In genomic region chr3:13019706-13020105, GRCh38 we compare ENCODE assay signal across 11 cellular contexts. TPM values are rescaled to one million over a fixed set of nuclear protein-coding genes. Genes with fewer than 3 reads are reported as not detected.
DNase-seq lines count a peak whose midpoint lies in the region; ATAC-seq, FAIRE-seq and TF ChIP-seq lines count a peak whose summit lies in the region.
"Had no signal": no experiment of that assay in that cellular context is flagged by ENCODE, and none has a peak within 500 bp of the region (broad histone marks: within the 10 kb centered on the region; RNA-seq: fewer than 3 reads in every experiment).

No MANE protein-coding gene starts in this region.

- no peak overlapping the region for H3K4me3 Mint-ChIP-seq in GM23338
- H3K4me3 Mint-ChIP-seq: activated naive CD8-positive, alpha-beta T cell had no signal

- TF ChIP-seq CTCF in AG04449 (IDR thresholded peaks at IDR 0.05; ENCODE audit: insufficient read depth, low read length, missing control alignments): no peak
- no peak for TF ChIP-seq CTCF in GM23338 (conservative IDR thresholded peaks at IDR 0.05; ENCODE audit: low read depth in 2 of 2)
- TF ChIP-seq CTCF in coronary artery (IDR thresholded peaks at IDR 0.05): no peak
- TF ChIP-seq CTCF in HepG2 (CRISPR knock-in tag; IDR thresholded peaks at IDR 0.05): no peak

- H4K20me1 ChIP-seq in GM23338 (replicated peaks; ENCODE audit: insufficient read depth) (no peaks in the 10 kb centered on the region), HepG2 (ENCODE audit: insufficient read depth, low read length) (no peaks in the 10 kb centered on the region)

- H3K27ac Mint-ChIP-seq in GM23338: no peak overlapping the region
- H3K27ac Mint-ChIP-seq: activated naive CD8-positive, alpha-beta T cell had no signal

- DNase-seq in AG04449 (ENCODE audit: low read depth, low spot score) (no peak), GM23338 (ENCODE audit: low spot score) (no peak), coronary artery (ENCODE audit: low spot score) (no peak), myocyte (ENCODE audit: low read depth) (peak; percentile 31), NCI-H446 (lab: John Stamatoyannopoulos, UW) (no peak), HepG2 (ENCODE audit: low spot score) (no peak), GM03348 (ENCODE audit: low spot score) (no peak)
- DNase-seq: GF-D8, PC-3 had no signal

- peaks cover 42% of the 10 kb centered on the region for H3K4me1 Mint-ChIP-seq in GM23338

- ATAC-seq in GM23338 (peak; percentile 19), GM21576 (IDR thresholded peaks at IDR 0.05; ENCODE audit: unreplicated experiment) (no peak), HepG2 (no peak)
- ATAC-seq: PC-3 had no signal

- CTCF ChIA-PET in AG04449 (lab: Yijun Ruan, JAX) (interaction anchor here (1.4 to 5.7 kb wide), 2 partner anchors 25 to 629 kb away, joined by 4 to 31 read pairs; no protein-coding TSS in a partner anchor), HepG2 (lab: Yijun Ruan, JAX; ENCODE audit: low intra/inter-chr PET ratio, low total read pairs) (no interaction called here)

- no peaks in the 10 kb centered on the region for H3K9me3 ChIP-seq in HepG2 (ENCODE audit: low read length)

- FAIRE-seq in HepG2 (lab: Jason Lieb, UNC): no peak

- H3K4me1 ChIP-seq in GM23338 (ENCODE audit: insufficient read depth) (peaks cover 17% of the 10 kb centered on the region), HepG2 (ENCODE audit: insufficient read depth, low read length) (no peaks in the 10 kb centered on the region)

- 80% methylated on average over 1 of the region's 12 CpGs for WGBS in HepG2 (ENCODE audit: low lambda C conversion rate)

- H3K9ac ChIP-seq in HepG2 (ENCODE audit: insufficient read depth, low read depth, low read length): no peak overlapping the region

- TF ChIP-seq POLR2A in HepG2 (IDR thresholded peaks at IDR 0.05; ENCODE audit: insufficient read depth in 1 of 2, low read depth in 2 of 2, low read length in 2 of 2): no peak

- H3K4me3 ChIP-seq in AG04449 (ENCODE audit: low read depth, low read length) (peak overlapping the region; percentile 42; the same call in 1 of the 2 replicates), GM23338 (no peak overlapping the region), coronary artery (peak overlapping the region; percentile 57), HepG2 (replicated peaks in 1 of 3; ENCODE audit: insufficient read depth in 1 of 3, low read depth in 2 of 3, low read length in 3 of 3) (no peak overlapping the region)

- TF ChIP-seq EP300 in HepG2 (IDR thresholded peaks at IDR 0.05; ENCODE audit: low read depth in 2 of 2, low read length in 2 of 2) (no peak), HepG2 (CRISPR knock-in tag; IDR thresholded peaks at IDR 0.05; ENCODE audit: borderline replicate concordance) (no peak)

- BruUV-seq in HepG2 (replicated peaks; lab: Mats Ljungman, UMichigan): no TSS peak

- H3K36me3 Mint-ChIP-seq in GM23338 (ENCODE audit: low read depth): no peaks in the 10 kb centered on the region; the same call in 2 of the 3 replicates

- peaks cover 18% of the 10 kb centered on the region for H3K27me3 Mint-ChIP-seq in GM23338 (ENCODE audit: insufficient read depth, low read depth, poor library complexity)
- H3K27me3 Mint-ChIP-seq: activated naive CD8-positive, alpha-beta T cell had no signal

- H3K36me3 ChIP-seq in GM23338 (ENCODE audit: insufficient read depth) (no peaks in the 10 kb centered on the region), HepG2 (replicated peaks in 1 of 2; ENCODE audit: control insufficient read depth in 1 of 2, insufficient read depth in 2 of 2, low read length in 2 of 2) (no peaks in the 10 kb centered on the region)

- no peak for TF ChIP-seq RAD21 in HepG2 (CRISPR knock-in tag; IDR thresholded peaks at IDR 0.05)

- in situ Hi-C loops in HepG2 (cut with HindIII; ENCODE audit: extremely low pct_ligation_motif_present, low pct_unique_long_range_greater_than_20kb): no loop called here

- H2AFZ ChIP-seq in GM23338: no peak overlapping the region
- H2AFZ ChIP-seq in HepG2 (ENCODE audit: low read length): no peak overlapping the region

- H3K27ac ChIP-seq in GM23338 (ENCODE audit: low read depth) (no peak overlapping the region), coronary artery (peak overlapping the region; percentile 52 to 62), HepG2 (ENCODE audit: extremely low read length, insufficient read depth, low read length) (no peak overlapping the region)

- H3K9me3 Mint-ChIP-seq in GM23338: no peaks in the 10 kb centered on the region; the same call in 2 of the 3 replicates

- H3K79me2 ChIP-seq in GM23338 (replicated peaks; ENCODE audit: insufficient read depth) (no peaks in the 10 kb centered on the region), HepG2 (ENCODE audit: insufficient read depth, low read length) (no peaks in the 10 kb centered on the region)

- H3K9me2 ChIP-seq in GM23338 (ENCODE audit: insufficient read depth): 0 out of 2 replicates have a peak, but pooled peaks cover 4% of the 10 kb centered on the region

- H3K4me2 ChIP-seq in GM23338: peak overlapping the region; percentile 51; the same call in 1 of the 2 replicates
- no peak overlapping the region for H3K4me2 ChIP-seq in HepG2 (ENCODE audit: low read depth, low read length)

- POLR2A ChIA-PET in AG04449 (lab: Yijun Ruan, JAX) (no interaction called here), HepG2 (lab: Yijun Ruan, JAX) (no interaction called here)

- intact Hi-C loops in HepG2 (cut with micrococcal nuclease; ENCODE audit: unreplicated experiment): no loop called here

- H3K27me3 ChIP-seq in GM23338 (ENCODE audit: insufficient read depth): no peaks in the 10 kb centered on the region
- no peaks in the 10 kb centered on the region for H3K27me3 ChIP-seq in HepG2 (ENCODE audit: control insufficient read depth in 1 of 2, insufficient read depth in 2 of 2, low read length in 2 of 2)

- H3F3A ChIP-seq in GM23338 (replicated peaks; ENCODE audit: low read depth): no peaks in the 10 kb centered on the region

TF ChIP-seq in GM23338, 12 proteins besides CTCF, POLR2A, EP300 and RAD21 (continues in another document):
- no peak for TF ChIP-seq ZNF331 (CRISPR knock-in tag; IDR thresholded peaks at IDR 0.05; ENCODE audit: low read depth)

TF ChIP-seq in HepG2, 621 proteins besides CTCF, POLR2A, EP300 and RAD21 (continues in another document):
- TF ChIP-seq TFDP1 (CRISPR knock-in tag; IDR thresholded peaks at IDR 0.05; ENCODE audit: borderline replicate concordance): no peak
- no peak for TF ChIP-seq E2F2 (CRISPR knock-in tag; IDR thresholded peaks at IDR 0.05; ENCODE audit: borderline replicate concordance)

RNA-seq across cellular contexts. Expression of gene IQSEC1, which starts 53.5 kb away (rescaled TPM):
- 36.2 and 51.9 TPM in 2 replicates for total RNA-seq in GM23338 (2014; rRNA removed; shearing (Covaris generic))
- polyA plus RNA-seq in GM23338 (2016; fragmentation: Nextera tagmentation; extraction: Ambion mirVana) (7.7 and 8.0 TPM in 2 replicates), HepG2 (2011; rRNA removed) (20.2 and 24.5 TPM in 2 replicates)
- total RNA-seq in myocyte (15.6 and 25.3 TPM in 2 replicates), HepG2 (2016; rRNA removed; fragmentation: Illumina TruSeq; extraction: Trizol) (17.4 and 24.2 TPM in 2 replicates)
- 20.0 TPM for polyA plus RNA-seq in myocyte (2012)
- 12.3 and 12.9 TPM in 2 replicates for total RNA-seq in HepG2 (2016; cell fraction: cytosol; rRNA removed; fragmentation: Illumina TruSeq; extraction: Trizol; ENCODE audit: low read depth)
- total RNA-seq in HepG2 (2016; cell fraction: insoluble cytoplasmic fraction; rRNA removed; fragmentation: Illumina TruSeq; extraction: Trizol): 17.6 and 20.3 TPM in 2 replicates
- 25.6 and 28.9 TPM in 2 replicates for total RNA-seq in HepG2 (2016; cell fraction: membrane; rRNA removed; fragmentation: Illumina TruSeq; extraction: Trizol)
- total RNA-seq in HepG2 (2016; cell fraction: nucleus; rRNA removed; fragmentation: Illumina TruSeq; extraction: Trizol): 26.8 and 29.4 TPM in 2 replicates
- 11.4 and 12.7 TPM in 2 replicates for polyA plus RNA-seq in HepG2 (2011; cell fraction: cytosol; rRNA removed)
- 77.1 and 100 TPM in 2 replicates for polyA plus RNA-seq in HepG2 (2011; cell fraction: nucleus; rRNA removed)
- 40.4 and 47.7 TPM in 2 replicates for polyA plus RNA-seq in HepG2 (2012)
- polyA plus RNA-seq in HepG2 (2016; cell fraction: cytosol; fragmentation: Illumina TruSeq; extraction: Trizol; ENCODE audit: low read depth): 3.1 and 3.4 TPM in 2 replicates
- 23.2 and 33.8 TPM in 2 replicates for polyA plus RNA-seq in HepG2 (2016; cell fraction: insoluble cytoplasmic fraction; fragmentation: Illumina TruSeq; extraction: Trizol; ENCODE audit: low read depth)
- polyA plus RNA-seq in HepG2 (2016; cell fraction: membrane; fragmentation: Illumina TruSeq; extraction: Trizol; ENCODE audit: low read depth): 13.5 and 17.5 TPM in 2 replicates
- polyA plus RNA-seq in HepG2 (2016; cell fraction: nucleus; fragmentation: Illumina TruSeq; extraction: Trizol; ENCODE audit: insufficient read depth, low read depth): 57.5 and 60.4 TPM in 2 replicates
- polyA minus RNA-seq in HepG2 (2011; rRNA and poly(A)+ RNA removed; ENCODE audit: low replicate concordance): 6.5 and 33.0 TPM in 2 replicates
- polyA minus RNA-seq in HepG2 (2011; cell fraction: cytosol; rRNA and poly(A)+ RNA removed): 25.6 and 30.7 TPM in 2 replicates
- 49.3 and 52.3 TPM in 2 replicates for polyA minus RNA-seq in HepG2 (2011; cell fraction: nucleus; rRNA and poly(A)+ RNA removed)

Comparison
In these comparisons a context has a peak if more than half of its experiments do, and no peak if none do; other contexts are left out.
1. H3K4me3 ChIP-seq: peak in AG04449 (single experiment) and coronary artery (single experiment); none in GM23338 (single experiment) and HepG2 (0 of 3).
2. H3K27ac ChIP-seq: peak in coronary artery (2 of 2); none in GM23338 (single experiment) and HepG2 (single experiment).